In genomic region chr3:13253208-13253937, GRCh38 we compare ENCODE assay signal across 1 cellular context.
TF ChIP-seq lines count a peak whose summit lies in the region.

No MANE protein-coding gene starts in this region.

TF ChIP-seq in HepG2, 621 proteins besides CTCF, POLR2A, EP300 and RAD21 (continued from another document):
- TF ChIP-seq ETV6 (CRISPR knock-in tag; conservative IDR thresholded peaks at IDR 0.05) (no peak), ZNF180 (CRISPR knock-in tag; IDR thresholded peaks at IDR 0.05; ENCODE audit: borderline replicate concordance, low read depth) (no peak)
